ENCODE assay signal across 3 cellular contexts in the genomic region with DNA sequence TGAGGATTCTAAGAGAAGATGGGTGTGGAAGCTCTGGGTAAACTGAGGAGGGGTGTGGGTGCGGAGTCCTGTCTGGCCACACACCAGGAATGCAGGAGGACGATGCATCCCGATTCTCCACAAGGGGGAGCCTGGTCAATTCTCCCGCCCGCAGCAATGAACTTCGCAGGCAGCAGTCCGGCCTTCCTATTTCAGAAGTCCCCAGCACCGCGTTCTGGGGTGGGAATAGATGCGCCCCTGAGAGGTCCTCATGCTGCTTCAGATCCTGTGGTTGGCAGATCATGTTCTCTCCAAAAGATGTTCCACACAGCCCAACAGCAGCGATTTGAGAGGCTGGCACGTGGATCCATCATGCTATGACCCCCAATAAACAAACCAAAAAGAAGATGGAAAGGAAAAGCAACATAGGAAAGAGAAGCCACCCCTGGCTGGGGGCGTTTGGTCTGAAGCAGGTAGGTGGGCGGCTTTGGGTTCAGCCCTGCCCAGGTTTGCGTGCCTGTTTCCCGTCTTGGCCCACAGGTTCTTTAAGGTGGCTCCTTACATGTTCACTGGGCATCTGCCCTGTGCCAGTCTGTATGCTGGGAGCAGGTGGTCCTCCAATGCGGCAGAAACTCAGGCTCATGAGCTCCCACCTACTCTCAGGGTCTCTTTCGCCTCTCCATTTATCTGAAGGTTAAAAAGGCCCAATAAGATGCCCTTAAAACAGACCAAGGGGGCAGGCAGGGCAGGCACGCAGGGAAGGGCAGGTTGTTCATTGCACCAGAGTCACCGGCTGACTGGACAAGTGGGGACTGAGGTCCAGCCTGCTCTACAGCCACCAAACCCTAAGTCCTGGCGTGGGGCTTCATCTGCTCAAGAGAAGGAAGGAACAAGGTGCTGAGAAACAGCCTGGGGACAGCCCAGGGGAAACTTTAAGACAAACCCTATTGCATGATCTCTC.
TF ChIP-seq lines count a peak whose summit lies in the region.

No MANE protein-coding gene starts in this region.

TF ChIP-seq in A549, 52 proteins besides CTCF, POLR2A, EP300 and RAD21 (continued from another document):
- TF ChIP-seq, protein P1, sequence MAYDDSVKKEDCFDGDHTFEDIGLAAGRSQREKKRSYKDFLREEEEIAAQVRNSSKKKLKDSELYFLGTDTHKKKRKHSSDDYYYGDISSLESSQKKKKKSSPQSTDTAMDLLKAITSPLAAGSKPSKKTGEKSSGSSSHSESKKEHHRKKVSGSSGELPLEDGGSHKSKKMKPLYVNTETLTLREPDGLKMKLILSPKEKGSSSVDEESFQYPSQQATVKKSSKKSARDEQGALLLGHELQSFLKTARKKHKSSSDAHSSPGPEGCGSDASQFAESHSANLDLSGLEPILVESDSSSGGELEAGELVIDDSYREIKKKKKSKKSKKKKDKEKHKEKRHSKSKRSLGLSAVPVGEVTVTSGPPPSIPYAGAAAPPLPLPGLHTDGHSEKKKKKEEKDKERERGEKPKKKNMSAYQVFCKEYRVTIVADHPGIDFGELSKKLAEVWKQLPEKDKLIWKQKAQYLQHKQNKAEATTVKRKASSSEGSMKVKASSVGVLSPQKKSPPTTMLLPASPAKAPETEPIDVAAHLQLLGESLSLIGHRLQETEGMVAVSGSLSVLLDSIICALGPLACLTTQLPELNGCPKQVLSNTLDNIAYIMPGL (CRISPR knock-in tag; IDR thresholded peaks at IDR 0.05; ENCODE audit: borderline replicate concordance) = no peak
TF ChIP-seq in A549: peak in this region for 1.

TF ChIP-seq in GM23338, 12 proteins besides CTCF, POLR2A, EP300 and RAD21 (continued from another document):
- TF ChIP-seq STAT1 (IDR thresholded peaks at IDR 0.05; ENCODE audit: unreplicated experiment) (no peak), NANOG (IDR thresholded peaks at IDR 0.05; ENCODE audit: borderline replicate concordance) (no peak)
- TF ChIP-seq, protein P2, sequence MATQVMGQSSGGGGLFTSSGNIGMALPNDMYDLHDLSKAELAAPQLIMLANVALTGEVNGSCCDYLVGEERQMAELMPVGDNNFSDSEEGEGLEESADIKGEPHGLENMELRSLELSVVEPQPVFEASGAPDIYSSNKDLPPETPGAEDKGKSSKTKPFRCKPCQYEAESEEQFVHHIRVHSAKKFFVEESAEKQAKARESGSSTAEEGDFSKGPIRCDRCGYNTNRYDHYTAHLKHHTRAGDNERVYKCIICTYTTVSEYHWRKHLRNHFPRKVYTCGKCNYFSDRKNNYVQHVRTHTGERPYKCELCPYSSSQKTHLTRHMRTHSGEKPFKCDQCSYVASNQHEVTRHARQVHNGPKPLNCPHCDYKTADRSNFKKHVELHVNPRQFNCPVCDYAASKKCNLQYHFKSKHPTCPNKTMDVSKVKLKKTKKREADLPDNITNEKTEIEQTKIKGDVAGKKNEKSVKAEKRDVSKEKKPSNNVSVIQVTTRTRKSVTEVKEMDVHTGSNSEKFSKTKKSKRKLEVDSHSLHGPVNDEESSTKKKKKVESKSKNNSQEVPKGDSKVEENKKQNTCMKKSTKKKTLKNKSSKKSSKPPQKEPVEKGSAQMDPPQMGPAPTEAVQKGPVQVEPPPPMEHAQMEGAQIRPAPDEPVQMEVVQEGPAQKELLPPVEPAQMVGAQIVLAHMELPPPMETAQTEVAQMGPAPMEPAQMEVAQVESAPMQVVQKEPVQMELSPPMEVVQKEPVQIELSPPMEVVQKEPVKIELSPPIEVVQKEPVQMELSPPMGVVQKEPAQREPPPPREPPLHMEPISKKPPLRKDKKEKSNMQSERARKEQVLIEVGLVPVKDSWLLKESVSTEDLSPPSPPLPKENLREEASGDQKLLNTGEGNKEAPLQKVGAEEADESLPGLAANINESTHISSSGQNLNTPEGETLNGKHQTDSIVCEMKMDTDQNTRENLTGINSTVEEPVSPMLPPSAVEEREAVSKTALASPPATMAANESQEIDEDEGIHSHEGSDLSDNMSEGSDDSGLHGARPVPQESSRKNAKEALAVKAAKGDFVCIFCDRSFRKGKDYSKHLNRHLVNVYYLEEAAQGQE (IDR thresholded peaks at IDR 0.05; ENCODE audit: unreplicated experiment) = no peak

TF ChIP-seq in SK-N-SH, 30 proteins besides CTCF, POLR2A, EP300 and RAD21 (continued from another document):
- TF ChIP-seq SMC3 (IDR thresholded peaks at IDR 0.05; ENCODE audit: low read depth, low read length) = peak; percentile 51; the same call in 1 of the 2 replicates
- TF ChIP-seq, protein P3, sequence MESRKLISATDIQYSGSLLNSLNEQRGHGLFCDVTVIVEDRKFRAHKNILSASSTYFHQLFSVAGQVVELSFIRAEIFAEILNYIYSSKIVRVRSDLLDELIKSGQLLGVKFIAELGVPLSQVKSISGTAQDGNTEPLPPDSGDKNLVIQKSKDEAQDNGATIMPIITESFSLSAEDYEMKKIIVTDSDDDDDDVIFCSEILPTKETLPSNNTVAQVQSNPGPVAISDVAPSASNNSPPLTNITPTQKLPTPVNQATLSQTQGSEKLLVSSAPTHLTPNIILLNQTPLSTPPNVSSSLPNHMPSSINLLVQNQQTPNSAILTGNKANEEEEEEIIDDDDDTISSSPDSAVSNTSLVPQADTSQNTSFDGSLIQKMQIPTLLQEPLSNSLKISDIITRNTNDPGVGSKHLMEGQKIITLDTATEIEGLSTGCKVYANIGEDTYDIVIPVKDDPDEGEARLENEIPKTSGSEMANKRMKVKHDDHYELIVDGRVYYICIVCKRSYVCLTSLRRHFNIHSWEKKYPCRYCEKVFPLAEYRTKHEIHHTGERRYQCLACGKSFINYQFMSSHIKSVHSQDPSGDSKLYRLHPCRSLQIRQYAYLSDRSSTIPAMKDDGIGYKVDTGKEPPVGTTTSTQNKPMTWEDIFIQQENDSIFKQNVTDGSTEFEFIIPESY (IDR thresholded peaks at IDR 0.05; ENCODE audit: borderline replicate concordance, low read depth) = no peak
- TF ChIP-seq TAF1 (IDR thresholded peaks at IDR 0.05; ENCODE audit: borderline replicate concordance, low read depth, low read length) = no peak
- no peak for TF ChIP-seq RCOR1 (IDR thresholded peaks at IDR 0.05; ENCODE audit: low read length)
